In genomic region chr14:61177279-61178225, GRCh38 we compare ENCODE assay signal across 10 cellular contexts.
DNase-seq lines count a peak whose midpoint lies in the region; ATAC-seq and TF ChIP-seq lines count a peak whose summit lies in the region.
"Had no signal": no experiment of that assay in that cellular context is flagged by ENCODE, and none has a peak within 500 bp of the region (broad histone marks: within the 10 kb centered on the region; RNA-seq: fewer than 3 reads in every experiment).

No MANE protein-coding gene starts in this region.

- no peak for TF ChIP-seq RAD21 in IMR-90 (IDR thresholded peaks at IDR 0.05; ENCODE audit: low read length)

- intact Hi-C loops in IMR-90 (cut with micrococcal nuclease): loop anchor here (1.0 to 2.0 kb wide), 2 partner anchors 75 kb away; no protein-coding TSS in a partner anchor
- intact Hi-C loops in left ventricle myocardium superior (cut with micrococcal nuclease): no loop called here

- H3K27me3 ChIP-seq in IMR-90 (ENCODE audit: control insufficient read depth, insufficient read depth, low read length): no peaks in the 10 kb centered on the region
- H3K27me3 ChIP-seq in mesendoderm (ENCODE audit: insufficient read depth, low read length, poor library complexity): no peaks in the 10 kb centered on the region

- peaks cover 7% of the 10 kb centered on the region; the same call in 1 of the 2 replicates for H3K9me3 ChIP-seq in IMR-90 (ENCODE audit: control insufficient read depth, insufficient read depth, low read length)

- H3K14ac ChIP-seq in IMR-90 (replicated peaks; ENCODE audit: low read depth, low read length): peak overlapping the region; percentile 98

- H4K20me1 ChIP-seq in IMR-90 (ENCODE audit: insufficient read depth, low read length): no peaks in the 10 kb centered on the region

- H3K79me1 ChIP-seq in IMR-90 (ENCODE audit: low read depth in 1 of 2, low read length in 2 of 2): peaks cover 0 to 20% of the 10 kb centered on the region in 2 experiments; a peak in 2 of 4 replicates
- H3K79me1 ChIP-seq in mesendoderm (ENCODE audit: low read length): no peaks in the 10 kb centered on the region

- peaks cover 7% of the 10 kb centered on the region for H3K9me3 Mint-ChIP-seq in activated naive CD8-positive, alpha-beta T cell (ENCODE audit: low read depth)
- peaks cover 4 to 8% of the 10 kb centered on the region in 2 donors for H3K9me3 Mint-ChIP-seq in stimulated activated naive B cell treated with anti-CD40 and anti-IgM and Interleukin-4, amounts not matched to agents 10 μg/mL and 1 μg/mL and 100 μg/mL, for 72 hours

- DNase-seq in Caki2 (ENCODE audit: low read depth) (peak; percentile 71), IMR-90 (peak; percentile 31), mesendoderm (peak; percentile 83), left ventricle myocardium superior (no peak), activated gamma-delta T cell (lab: John Stamatoyannopoulos, UW) (no peak)
- no peak for DNase-seq in stimulated activated naive B cell treated with anti-CD40 and anti-IgM and Interleukin-4, amounts not matched to agents 10 μg/mL and 1 μg/mL and 100 μg/mL, for 72 hours
- DNase-seq: NCI-H2029, T-helper 9 cell had no signal

- in situ Hi-C loops in Caki2 (cut with HindIII; ENCODE audit: low pct_unique_long_range_greater_than_20kb, low sequenced_read_pairs) (no loop called here), IMR-90 (cut with MboI; ENCODE audit: low sequenced_read_pairs) (no loop called here)

- peak overlapping the region; percentile 19 for H3K27ac Mint-ChIP-seq in activated naive CD8-positive, alpha-beta T cell
- no peak overlapping the region for H3K27ac Mint-ChIP-seq in stimulated activated naive B cell treated with anti-CD40 and anti-IgM and Interleukin-4, amounts not matched to agents 10 μg/mL and 1 μg/mL and 100 μg/mL, for 72 hours

- peak overlapping the region; percentile 100 for H4K91ac ChIP-seq in IMR-90 (ENCODE audit: insufficient read depth, low read depth, low read length)

- H3K18ac ChIP-seq in IMR-90 (ENCODE audit: low read depth, low read length) (peak overlapping the region; percentile 99), mesendoderm (ENCODE audit: low read length) (peak overlapping the region; percentile 20)

- peak overlapping the region; percentile 67 for H2AK9ac ChIP-seq in IMR-90 (replicated peaks; ENCODE audit: low read depth, low read length, poor library complexity)

- TF ChIP-seq CTCF in IMR-90 (conservative IDR thresholded peaks at IDR 0.05; ENCODE audit: low read depth, low read length): no peak

- peaks cover 19% of the 10 kb centered on the region for H3K9me1 ChIP-seq in IMR-90 (ENCODE audit: insufficient read depth, low read length)

- H3K27ac ChIP-seq in IMR-90 (ENCODE audit: insufficient read depth, low read length): peak overlapping the region; percentile 100
- no peak overlapping the region for H3K27ac ChIP-seq in mesendoderm (ENCODE audit: low read depth, low read length)

- POLR2A ChIA-PET in IMR-90 (lab: Charles Lee; ENCODE audit: unreplicated experiment): no interaction called here

- WGBS in IMR-90 (ENCODE audit: extremely low coverage in 2 of 2, insufficient read length in 1 of 2), 2 experiments: 100% methylated on average over 2 of the region's 14 CpGs; no CpG with 5 or more reads in 1 of the 2 experiments
- no CpG with 5 or more reads among the region's 14 CpGs for WGBS in mesendoderm (ENCODE audit: extremely low coverage, insufficient coverage, low lambda C conversion rate)

- H3K36me3 ChIP-seq in IMR-90 (ENCODE audit: control insufficient read depth, insufficient read depth, low read length) (no peaks in the 10 kb centered on the region), mesendoderm (ENCODE audit: control insufficient read depth, insufficient read depth, low read length) (no peaks in the 10 kb centered on the region)

- H3K4me1 Mint-ChIP-seq in activated naive CD8-positive, alpha-beta T cell (ENCODE audit: low read depth): peaks cover 9% of the 10 kb centered on the region
- H3K4me1 Mint-ChIP-seq in stimulated activated naive B cell treated with anti-CD40 and anti-IgM and Interleukin-4, amounts not matched to agents 10 μg/mL and 1 μg/mL and 100 μg/mL, for 72 hours: no peaks in the 10 kb centered on the region

- H3K23ac ChIP-seq in IMR-90 (ENCODE audit: low read depth, low read length) (peak overlapping the region; percentile 94), mesendoderm (ENCODE audit: low read length) (no peak overlapping the region)

- no peak for TF ChIP-seq POLR2A in IMR-90 (IDR thresholded peaks at IDR 0.05; ENCODE audit: low read depth, low read length)

- CTCF ChIA-PET in IMR-90 (lab: Yijun Ruan, JAX): interaction anchor here (0.6 to 0.7 kb wide), 2 partner anchors 9 to 33 kb away, joined by 3 to 4 read pairs; no protein-coding TSS in a partner anchor

- H4K5ac ChIP-seq in IMR-90 (ENCODE audit: low read depth, low read length) (peak overlapping the region; percentile 100), mesendoderm (ENCODE audit: low read length) (no peak overlapping the region)

- no peaks in the 10 kb centered on the region for H3K79me2 ChIP-seq in mesendoderm (ENCODE audit: control insufficient read depth, insufficient read depth, low read length)

- H2BK5ac ChIP-seq in IMR-90 (ENCODE audit: low read depth, low read length, poor library complexity, severe bottlenecking) (peak overlapping the region; percentile 100), mesendoderm (ENCODE audit: low read length) (no peak overlapping the region)

- no TSS peak for BruUV-seq in IMR-90 (replicated peaks; lab: Mats Ljungman, UMichigan)

- H3K56ac ChIP-seq in IMR-90 (ENCODE audit: extremely low read depth, insufficient read depth, low read length) (peak overlapping the region; percentile 96), mesendoderm (ENCODE audit: low read length) (peak overlapping the region; percentile 67)

- peak overlapping the region; percentile 99 for H2BK20ac ChIP-seq in IMR-90 (ENCODE audit: low read depth, low read length)

- H3K36me3 Mint-ChIP-seq in activated naive CD8-positive, alpha-beta T cell: no peaks in the 10 kb centered on the region
- H3K36me3 Mint-ChIP-seq in stimulated activated naive B cell treated with anti-CD40 and anti-IgM and Interleukin-4, amounts not matched to agents 10 μg/mL and 1 μg/mL and 100 μg/mL, for 72 hours: no peaks in the 10 kb centered on the region

- H4K8ac ChIP-seq in IMR-90 (ENCODE audit: low read depth in 2 of 2, low read length in 2 of 2) (peak overlapping the region; percentile 95 to 99), mesendoderm (ENCODE audit: low read depth, low read length) (no peak overlapping the region)

- H2AFZ ChIP-seq in IMR-90 (replicated peaks; ENCODE audit: low read length, poor library complexity): peak overlapping the region; percentile 79

- peak overlapping the region; percentile 44 for H3K4me3 Mint-ChIP-seq in activated naive CD8-positive, alpha-beta T cell
- no peak overlapping the region for H3K4me3 Mint-ChIP-seq in stimulated activated naive B cell treated with anti-CD40 and anti-IgM and Interleukin-4, amounts not matched to agents 10 μg/mL and 1 μg/mL and 100 μg/mL, for 72 hours

- H2BK120ac ChIP-seq in IMR-90 (ENCODE audit: low read depth, low read length) (peak overlapping the region; percentile 100), mesendoderm (ENCODE audit: low read depth, low read length) (no peak overlapping the region)

- H3K9ac ChIP-seq in IMR-90 (ENCODE audit: low read depth, low read length) (peak overlapping the region; percentile 40; the same call in 1 of the 2 replicates), mesendoderm (ENCODE audit: low read length) (no peak overlapping the region)

- no peak overlapping the region for H3K4me3 ChIP-seq in IMR-90 (ENCODE audit: insufficient read depth, low read depth, low read length)
- H3K4me3 ChIP-seq in mesendoderm (ENCODE audit: low read length): no peak overlapping the region

- H3K4me1 ChIP-seq in IMR-90 (ENCODE audit: control insufficient read depth, insufficient read depth, low read length) (peaks cover 30% of the 10 kb centered on the region), mesendoderm (ENCODE audit: control insufficient read depth, low read depth, low read length) (peaks cover 6% of the 10 kb centered on the region)

- H2AK5ac ChIP-seq in IMR-90 (ENCODE audit: low read depth, low read length): peak overlapping the region; percentile 100
- peak overlapping the region; percentile 17 for H2AK5ac ChIP-seq in mesendoderm (ENCODE audit: low read length)

- dilution Hi-C loops in IMR-90 (cut with HindIII; ENCODE audit: low sequenced_read_pairs, unreplicated experiment): no loop called here

- ATAC-seq in IMR-90 (ENCODE audit: low read depth): no peak
- ATAC-seq in left ventricle myocardium superior: no peak
- no peak for ATAC-seq in stimulated activated naive B cell treated with anti-CD40 and anti-IgM and Interleukin-4, amounts not matched to agents 10 μg/mL and 1 μg/mL and 100 μg/mL, for 72 hours (replicated peaks)
- no peak for ATAC-seq in HG02610 (IDR thresholded peaks at IDR 0.05; ENCODE audit: unreplicated experiment)

- H3K4me2 ChIP-seq in IMR-90 (ENCODE audit: low read depth, low read length) (no peak overlapping the region; the same call in 1 of the 2 replicates), mesendoderm (ENCODE audit: low read length) (no peak overlapping the region)

- peaks cover 13% of the 10 kb centered on the region for H3K27me3 Mint-ChIP-seq in activated naive CD8-positive, alpha-beta T cell
- H3K27me3 Mint-ChIP-seq in stimulated activated naive B cell treated with anti-CD40 and anti-IgM and Interleukin-4, amounts not matched to agents 10 μg/mL and 1 μg/mL and 100 μg/mL, for 72 hours: peaks cover 14 to 19% of the 10 kb centered on the region in 2 donors

- peak overlapping the region; percentile 97 for H2BK15ac ChIP-seq in IMR-90 (ENCODE audit: low read depth, low read length)
- H2BK15ac ChIP-seq in mesendoderm (replicated peaks; ENCODE audit: low read depth): no peak overlapping the region

- peak overlapping the region; percentile 99 for H3K4ac ChIP-seq in IMR-90 (ENCODE audit: low read depth, low read length)
- H3K4ac ChIP-seq in mesendoderm (ENCODE audit: low read depth, low read length): no peak overlapping the region

TF ChIP-seq in IMR-90, 13 proteins besides CTCF, POLR2A, EP300 and RAD21:
- TF ChIP-seq CHD1 (IDR thresholded peaks at IDR 0.05; ENCODE audit: low read depth, low read length) (no peak), NFE2L2 (IDR thresholded peaks at IDR 0.05; ENCODE audit: low read depth, low read length) (no peak), SMC3 (IDR thresholded peaks at IDR 0.05; ENCODE audit: low read depth, low read length) (no peak), CEBPB (IDR thresholded peaks at IDR 0.05; ENCODE audit: low read depth, low read length) (peak; percentile 44; the same call in 1 of the 2 replicates), RFX5 (IDR thresholded peaks at IDR 0.05; ENCODE audit: low read depth, low read length) (no peak), USF2 (IDR thresholded peaks at IDR 0.05; ENCODE audit: low read depth, low read length) (no peak)
TF ChIP-seq in IMR-90: peak in this region for 1.

Comparison
In these comparisons a context has a peak if more than half of its experiments do, and no peak if none do; other contexts are left out.
1. DNase-seq: peak in Caki2 (single experiment), IMR-90 (single experiment) and mesendoderm (single experiment); none in left ventricle myocardium superior (single experiment), stimulated activated naive B cell treated with anti-CD40 and anti-IgM and Interleukin-4, amounts not matched to agents 10 μg/mL and 1 μg/mL and 100 μg/mL, for 72 hours (single experiment) and activated gamma-delta T cell (single experiment).